ENCODE assay signal across 1 cellular context in the genomic region with DNA sequence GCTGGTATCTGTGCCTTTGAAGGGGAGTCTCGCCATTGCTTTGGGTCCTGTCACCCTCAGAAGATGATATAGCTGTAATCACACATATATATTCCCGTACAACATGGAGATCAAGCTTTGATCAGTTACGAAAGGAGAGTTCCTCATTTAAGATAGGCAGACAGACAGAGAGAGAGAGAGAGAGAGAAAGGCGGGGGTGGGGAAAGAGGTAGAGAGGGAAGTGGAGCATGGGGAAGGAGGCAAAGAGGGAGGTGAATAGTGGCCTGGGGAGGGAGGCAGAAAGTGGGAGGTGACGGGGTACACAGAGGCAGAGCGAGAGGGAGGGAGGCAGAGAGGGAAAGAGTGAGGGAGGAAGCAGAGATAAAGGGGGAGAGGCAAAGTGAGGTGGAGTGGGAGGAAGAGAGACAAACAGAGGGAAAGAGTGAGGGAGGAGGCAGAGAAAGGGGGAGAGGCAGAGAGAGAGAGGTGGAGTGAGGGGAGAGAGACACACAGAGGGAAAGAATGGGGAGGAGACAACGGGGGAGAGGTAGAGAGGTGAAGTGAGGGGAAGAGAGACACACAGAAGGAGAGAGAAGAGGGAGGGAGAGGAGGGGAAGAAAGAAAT.
TF ChIP-seq lines count a peak whose summit lies in the region.

No MANE protein-coding gene starts in this region.

TF ChIP-seq in WTC11, 78 proteins besides CTCF, POLR2A, EP300 and RAD21:
- TF ChIP-seq, protein P1, sequence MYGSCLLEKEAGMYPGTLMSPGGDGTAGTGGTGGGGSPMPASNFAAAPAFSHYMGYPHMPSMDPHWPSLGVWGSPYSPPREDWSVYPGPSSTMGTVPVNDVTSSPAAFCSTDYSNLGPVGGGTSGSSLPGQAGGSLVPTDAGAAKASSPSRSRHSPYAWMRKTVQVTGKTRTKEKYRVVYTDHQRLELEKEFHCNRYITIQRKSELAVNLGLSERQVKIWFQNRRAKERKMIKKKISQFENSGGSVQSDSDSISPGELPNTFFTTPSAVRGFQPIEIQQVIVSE (CRISPR knock-in tag; IDR thresholded peaks at IDR 0.05; ENCODE audit: borderline replicate concordance): no peak
- TF ChIP-seq SMAD3 (CRISPR knock-in tag; IDR thresholded peaks at IDR 0.05; ENCODE audit: borderline replicate concordance) (no peak), TCF7 (CRISPR knock-in tag; IDR thresholded peaks at IDR 0.05; ENCODE audit: low read depth) (no peak), GTF2I (CRISPR knock-in tag; conservative IDR thresholded peaks at IDR 0.05) (no peak), TP53 (CRISPR knock-in tag; IDR thresholded peaks at IDR 0.05) (no peak)
- TF ChIP-seq, protein P2, sequence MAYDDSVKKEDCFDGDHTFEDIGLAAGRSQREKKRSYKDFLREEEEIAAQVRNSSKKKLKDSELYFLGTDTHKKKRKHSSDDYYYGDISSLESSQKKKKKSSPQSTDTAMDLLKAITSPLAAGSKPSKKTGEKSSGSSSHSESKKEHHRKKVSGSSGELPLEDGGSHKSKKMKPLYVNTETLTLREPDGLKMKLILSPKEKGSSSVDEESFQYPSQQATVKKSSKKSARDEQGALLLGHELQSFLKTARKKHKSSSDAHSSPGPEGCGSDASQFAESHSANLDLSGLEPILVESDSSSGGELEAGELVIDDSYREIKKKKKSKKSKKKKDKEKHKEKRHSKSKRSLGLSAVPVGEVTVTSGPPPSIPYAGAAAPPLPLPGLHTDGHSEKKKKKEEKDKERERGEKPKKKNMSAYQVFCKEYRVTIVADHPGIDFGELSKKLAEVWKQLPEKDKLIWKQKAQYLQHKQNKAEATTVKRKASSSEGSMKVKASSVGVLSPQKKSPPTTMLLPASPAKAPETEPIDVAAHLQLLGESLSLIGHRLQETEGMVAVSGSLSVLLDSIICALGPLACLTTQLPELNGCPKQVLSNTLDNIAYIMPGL (CRISPR knock-in tag; IDR thresholded peaks at IDR 0.05): no peak
- TF ChIP-seq, protein P3, sequence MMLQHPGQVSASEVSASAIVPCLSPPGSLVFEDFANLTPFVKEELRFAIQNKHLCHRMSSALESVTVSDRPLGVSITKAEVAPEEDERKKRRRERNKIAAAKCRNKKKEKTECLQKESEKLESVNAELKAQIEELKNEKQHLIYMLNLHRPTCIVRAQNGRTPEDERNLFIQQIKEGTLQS (CRISPR knock-in tag; conservative IDR thresholded peaks at IDR 0.05): no peak
- TF ChIP-seq, protein P4, sequence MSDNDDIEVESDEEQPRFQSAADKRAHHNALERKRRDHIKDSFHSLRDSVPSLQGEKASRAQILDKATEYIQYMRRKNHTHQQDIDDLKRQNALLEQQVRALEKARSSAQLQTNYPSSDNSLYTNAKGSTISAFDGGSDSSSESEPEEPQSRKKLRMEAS (CRISPR knock-in tag; IDR thresholded peaks at IDR 0.05): no peak
TF ChIP-seq in WTC11: peak in this region for 0.
